ENCODE assay signal across 21 cellular contexts in genomic region chr2:197846789-197847188, GRCh38. TPM values are rescaled to one million over a fixed set of nuclear protein-coding genes. Genes with fewer than 3 reads are reported as not detected.
DNase-seq lines count a peak whose midpoint lies in the region; ATAC-seq and TF ChIP-seq lines count a peak whose summit lies in the region.
"Had no signal": no experiment of that assay in that cellular context is flagged by ENCODE, and none has a peak within 500 bp of the region (broad histone marks: within the 10 kb centered on the region; RNA-seq: fewer than 3 reads in every experiment).

No MANE protein-coding gene starts in this region.

- H4K8ac ChIP-seq in mesenchymal stem cell (ENCODE audit: low read length), result no peak overlapping the region

- H3K4me2 ChIP-seq in KMS-11, result peak overlapping the region; percentile 58
- no peak overlapping the region for H3K4me2 ChIP-seq in mesenchymal stem cell (ENCODE audit: low read length, poor library complexity, severe bottlenecking)

- H3K4me1 ChIP-seq in KMS-11 (ENCODE audit: low read depth, poor library complexity, severe bottlenecking) (peaks cover 82% of the 10 kb centered on the region), mesenchymal stem cell (ENCODE audit: control insufficient read depth, insufficient read depth, low read depth, low read length) (no peaks in the 10 kb centered on the region), foreskin keratinocyte (peaks cover 3% of the 10 kb centered on the region)
- H3K4me1 ChIP-seq: colonic mucosa, right lobe of liver, uterus had no signal

- H4K20me1 ChIP-seq in KMS-11 (ENCODE audit: insufficient read depth), result no peaks in the 10 kb centered on the region

- no CpG with 5 or more reads among the region's 1 CpG for WGBS in mesenchymal stem cell

- no peak overlapping the region for H2BK120ac ChIP-seq in mesenchymal stem cell (ENCODE audit: low read depth, low read length)

- peak overlapping the region; percentile 88 for H3K27ac ChIP-seq in KMS-11
- H3K27ac ChIP-seq in mesenchymal stem cell (ENCODE audit: low read length, poor library complexity, severe bottlenecking), result no peak overlapping the region
- H3K27ac ChIP-seq in foreskin keratinocyte, result no peak overlapping the region
- H3K27ac ChIP-seq: colonic mucosa, right lobe of liver, uterus had no signal

- no peak overlapping the region for H3K23ac ChIP-seq in mesenchymal stem cell (ENCODE audit: low read length in 2 of 2)

- H2AK5ac ChIP-seq in mesenchymal stem cell (ENCODE audit: low read length, severe bottlenecking), result no peak overlapping the region

- no peak overlapping the region for H2BK5ac ChIP-seq in mesenchymal stem cell (ENCODE audit: low read depth, low read length, poor library complexity, severe bottlenecking)

- no peaks in the 10 kb centered on the region for H3K79me2 ChIP-seq in KMS-11 (ENCODE audit: insufficient read depth, low read depth)

- H2AFZ ChIP-seq in KMS-11 (ENCODE audit: low read depth) (peak overlapping the region; percentile 0; the same call in 1 of the 2 replicates), mesenchymal stem cell (ENCODE audit: low read depth, low read length) (no peak overlapping the region)

- H3K36me3 ChIP-seq in KMS-11 (ENCODE audit: insufficient read depth) (no peaks in the 10 kb centered on the region), mesenchymal stem cell (ENCODE audit: control insufficient read depth in 1 of 2, insufficient read depth in 2 of 2, low read depth in 1 of 2, low read length in 2 of 2) (no peaks in the 10 kb centered on the region)
- H3K36me3 ChIP-seq: colonic mucosa, right lobe of liver, uterus had no signal

- in situ Hi-C loops in astrocyte of the spinal cord (cut with HindIII; ENCODE audit: low sequenced_read_pairs), result no loop called here

- no peaks in the 10 kb centered on the region for H3K27me3 ChIP-seq in KMS-11 (ENCODE audit: insufficient read depth, low read depth)
- peaks cover 0 to 2% of the 10 kb centered on the region in 2 experiments for H3K27me3 ChIP-seq in mesenchymal stem cell (ENCODE audit: control insufficient read depth in 1 of 2, insufficient read depth in 1 of 2, low read length in 2 of 2)
- peaks cover 3% of the 10 kb centered on the region for H3K27me3 ChIP-seq in foreskin keratinocyte
- H3K27me3 ChIP-seq: right lobe of liver, uterus had no signal

- DNase-seq in AG10803 (ENCODE audit: low read depth), result peak; percentile 42
- DNase-seq in astrocyte of the spinal cord (ENCODE audit: low read depth, low spot score), result peak; percentile 62
- DNase-seq in mesenchymal stem cell, result peak; percentile 47
- DNase-seq in foreskin keratinocyte, result no peak
- DNase-seq in NCI-H2029 (lab: John Stamatoyannopoulos, UW), result no peak
- no peak for DNase-seq in GOT3 (lab: John Stamatoyannopoulos, UW)
- DNase-seq: activated B cell treated with CpG ODN at 0.5 μM for 24 hours; activated CD8-positive, alpha-beta T cell treated with anti-CD3 and anti-CD28 coated beads for 36 hours; activated T-cell treated with anti-CD3 and anti-CD28 coated beads for 4 hours; colonic mucosa; DMS79 treated with DMSO at 0.1 percent for 48 hours; Karpas-422; NCI-H1694; NCI-H2227 treated with DMSO at 0.1 percent for 48 hours; NCI-H748 treated with DMSO at 0.1 percent for 48 hours; right lobe of liver; substantia nigra; uterus had no signal

- H2BK12ac ChIP-seq in mesenchymal stem cell (ENCODE audit: low read length in 2 of 2), result no peak overlapping the region

- TF ChIP-seq CTCF in AG10803 (conservative IDR thresholded peaks at IDR 0.05; ENCODE audit: low read length), result no peak
- no peak for TF ChIP-seq CTCF in KMS-11 (conservative IDR thresholded peaks at IDR 0.05; ENCODE audit: low read depth, low read length)
- TF ChIP-seq CTCF in astrocyte of the spinal cord (IDR thresholded peaks at IDR 0.05; ENCODE audit: low read depth, low read length), result no peak
- TF ChIP-seq CTCF in foreskin keratinocyte (conservative IDR thresholded peaks at IDR 0.05), result no peak

- H3K9ac ChIP-seq in KMS-11, result peak overlapping the region; percentile 50; the same call in 1 of the 2 replicates
- H3K9ac ChIP-seq in mesenchymal stem cell (ENCODE audit: low read length), result no peak overlapping the region

- H3K4me3 ChIP-seq in AG10803 (ENCODE audit: low read length) (no peak overlapping the region), KMS-11 (IDR thresholded peaks at IDR 0.05; ENCODE audit: insufficient read depth, low read depth, low read length) (peak overlapping the region; percentile 27), astrocyte of the spinal cord (ENCODE audit: low read depth, low read length) (no peak overlapping the region), mesenchymal stem cell (ENCODE audit: insufficient read depth in 1 of 2, low read depth in 1 of 2, low read length in 2 of 2) (no peak overlapping the region)
- H3K4me3 ChIP-seq: colonic mucosa, right lobe of liver, uterus had no signal

- no peak overlapping the region for H3K18ac ChIP-seq in mesenchymal stem cell (ENCODE audit: low read depth in 1 of 2, low read length in 2 of 2)

- H2BK15ac ChIP-seq in mesenchymal stem cell (ENCODE audit: low read depth, poor library complexity, severe bottlenecking), result no peak overlapping the region

- no peaks in the 10 kb centered on the region for H3K9me3 ChIP-seq in mesenchymal stem cell (ENCODE audit: control insufficient read depth, low read length)
- H3K9me3 ChIP-seq: colonic mucosa, right lobe of liver, uterus had no signal

- no peaks in the 10 kb centered on the region for H3K79me1 ChIP-seq in mesenchymal stem cell (replicated peaks; ENCODE audit: low read length, poor library complexity, severe bottlenecking)

- no peak overlapping the region for H3K14ac ChIP-seq in mesenchymal stem cell (ENCODE audit: low read length in 2 of 2)

- no peak overlapping the region for H4K91ac ChIP-seq in mesenchymal stem cell (ENCODE audit: low read length)

- no peak overlapping the region for H3K4ac ChIP-seq in mesenchymal stem cell (ENCODE audit: low read depth in 1 of 2, low read length in 2 of 2)

- ATAC-seq in HG03457 (IDR thresholded peaks at IDR 0.05; ENCODE audit: unreplicated experiment), result no peak
- no peak for ATAC-seq in foreskin keratinocyte
- ATAC-seq: activated CD8-positive, alpha-beta T cell treated with anti-CD3 and anti-CD28 coated beads for 36 hours; left lobe of liver; right lobe of liver had no signal

RNA-seq across cellular contexts. Expression of gene PLCL1, which starts 42.4 kb away (rescaled TPM):
- polyA plus RNA-seq in mesenchymal stem cell (2013, experiment 1 of 2), result 0.18 TPM
- 0.19 TPM for polyA plus RNA-seq in mesenchymal stem cell (2013, experiment 2 of 2)
- not detected in 2 replicates for total RNA-seq in foreskin keratinocyte
- not detected in 2 replicates for polyA plus RNA-seq in foreskin keratinocyte

Comparison
In these comparisons a context has a peak if more than half of its experiments do, and no peak if none do; other contexts are left out.
1. DNase-seq: peak in AG10803 (single experiment), astrocyte of the spinal cord (single experiment) and mesenchymal stem cell (single experiment); none in foreskin keratinocyte (0 of 2), NCI-H2029 (single experiment) and GOT3 (single experiment).